18 cellular contexts compared by ENCODE assay signal in the genomic region with DNA sequence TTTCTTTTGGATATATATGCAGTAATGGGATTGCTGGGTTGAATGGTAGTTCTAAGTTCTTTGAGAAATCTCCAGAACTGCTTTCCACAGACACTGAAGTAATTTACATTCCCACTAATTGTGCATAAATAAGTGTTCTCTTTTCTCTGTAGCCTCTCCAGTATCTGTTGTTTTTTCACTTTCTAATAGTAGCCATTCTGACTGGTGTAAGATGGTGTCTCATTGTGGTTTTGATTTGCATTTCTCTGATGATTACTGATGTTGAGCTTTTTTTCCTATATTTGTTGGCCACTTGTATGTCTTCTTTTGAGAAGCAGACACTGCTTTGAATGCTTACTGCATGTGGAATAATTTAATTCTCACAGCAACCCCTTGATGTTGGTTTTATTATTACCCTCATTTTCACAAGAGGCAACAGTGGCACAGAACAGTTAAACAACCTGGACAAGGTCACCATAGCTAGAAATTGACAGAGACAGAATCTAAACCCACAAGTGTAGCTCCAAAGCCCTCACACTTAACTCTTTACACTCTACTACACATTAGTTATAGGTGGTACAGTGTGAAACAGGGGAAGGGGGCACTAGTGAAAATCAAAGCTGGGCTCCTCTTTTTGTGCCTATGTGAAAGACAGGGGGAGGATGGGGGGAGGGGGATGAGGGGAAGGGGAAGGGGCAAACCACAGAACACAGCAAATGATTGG.
A peak's percentile ranks its signal among the peaks of the same experiment; 100 is the strongest.
DNase-seq lines count a peak whose midpoint lies in the region; ATAC-seq, FAIRE-seq and TF ChIP-seq lines count a peak whose summit lies in the region.
"Had no signal": no experiment of that assay in that cellular context is flagged by ENCODE, and none has a peak within 500 bp of the region (broad histone marks: within the 10 kb centered on the region; RNA-seq: fewer than 3 reads in every experiment).

No MANE protein-coding gene starts in this region.

- H3K9me3 ChIP-seq in esophagus muscularis mucosa, result no peaks in the 10 kb centered on the region
- H3K9me3 ChIP-seq in upper lobe of left lung, result no peaks in the 10 kb centered on the region
- H3K9me3 ChIP-seq: upper lobe of right lung had no signal

- H3K27me3 ChIP-seq in esophagus muscularis mucosa (no peaks in the 10 kb centered on the region), upper lobe of left lung (no peaks in the 10 kb centered on the region)
- H3K27me3 ChIP-seq: upper lobe of right lung had no signal

- ATAC-seq in GM19395 (IDR thresholded peaks at IDR 0.05; ENCODE audit: unreplicated experiment) (peak; percentile 96), HG02623 (IDR thresholded peaks at IDR 0.05; ENCODE audit: unreplicated experiment) (peak; percentile 93), HG03159 (IDR thresholded peaks at IDR 0.05; ENCODE audit: unreplicated experiment) (peak; percentile 82), upper lobe of left lung (ENCODE audit: low FRiP score in 2 of 2) (no peak)
- ATAC-seq: activated CD8-positive, alpha-beta T cell treated with anti-CD3 and anti-CD28 coated beads for 36 hours; Panc1; upper lobe of right lung had no signal

- no peak overlapping the region for H3K4me3 ChIP-seq in esophagus muscularis mucosa
- H3K4me3 ChIP-seq in upper lobe of left lung, result no peak overlapping the region
- H3K4me3 ChIP-seq: upper lobe of right lung had no signal

- TF ChIP-seq EP300 in esophagus muscularis mucosa (IDR thresholded peaks at IDR 0.05), result no peak
- TF ChIP-seq EP300 in upper lobe of left lung (IDR thresholded peaks at IDR 0.05), result no peak

- no peak for DNase-seq in GM12891 (ENCODE audit: insufficient read length, low spot score)
- no peak for DNase-seq in NK-92 (lab: John Stamatoyannopoulos, UW; ENCODE audit: unreplicated experiment)
- DNase-seq in esophagus muscularis mucosa (ENCODE audit: extremely low spot score), result no peak
- no peak for DNase-seq in GF-D8 (lab: John Stamatoyannopoulos, UW)
- DNase-seq in upper lobe of left lung, result no peak
- DNase-seq: activated CD8-positive, alpha-beta T cell treated with anti-CD3 and anti-CD28 coated beads for 36 hours; activated naive CD4-positive, alpha-beta T cell treated with Interleukin-2 at 50 U/mL for 16 hours; central memory CD4-positive, alpha-beta T cell; NCI-H226; occipital lobe; stimulated activated CD4-positive, alpha-beta T cell treated with anti-CD3 and anti-CD28 coated beads, Interleukin-12 subunit alpha, Interleukin-12 subunit beta, amount 100 ng/mL, for 4 hours; upper lobe of right lung had no signal

- H3K36me3 ChIP-seq in esophagus muscularis mucosa, result no peaks in the 10 kb centered on the region
- H3K36me3 ChIP-seq in upper lobe of left lung, result no peaks in the 10 kb centered on the region
- H3K36me3 ChIP-seq: upper lobe of right lung had no signal

- TF ChIP-seq POLR2A in GM12891 (IDR thresholded peaks at IDR 0.05; ENCODE audit: low read depth, low read length) (no peak), esophagus muscularis mucosa (IDR thresholded peaks at IDR 0.05; ENCODE audit: low read depth) (no peak), upper lobe of left lung (IDR thresholded peaks at IDR 0.05) (no peak)

- intact Hi-C loops in esophagus muscularis mucosa (cut with DNase I), result no loop called here

- FAIRE-seq in GM12891 (lab: Jason Lieb, UNC), result peak; percentile 16
- FAIRE-seq: A204.1 had no signal

- no peaks in the 10 kb centered on the region for H3K4me1 ChIP-seq in esophagus muscularis mucosa
- peaks cover 0 to 6% (median 0%) of the 10 kb centered on the region in 4 donors for H3K4me1 ChIP-seq in upper lobe of left lung
- H3K4me1 ChIP-seq: upper lobe of right lung had no signal

- H3K27ac ChIP-seq in esophagus muscularis mucosa (replicated peaks in 1 of 4) (no peak overlapping the region), upper lobe of left lung (peak overlapping the region in 1 of 4 donors; percentile 38)
- H3K27ac ChIP-seq: epithelial cell of prostate, upper lobe of right lung had no signal

- TF ChIP-seq CTCF in esophagus muscularis mucosa (IDR thresholded peaks at IDR 0.05), result no peak
- TF ChIP-seq CTCF in upper lobe of left lung (IDR thresholded peaks at IDR 0.05), result no peak

TF ChIP-seq in GM12891, 5 proteins besides CTCF, POLR2A, EP300 and RAD21:
- no peak for TF ChIP-seq SPI1 (IDR thresholded peaks at IDR 0.05; ENCODE audit: low read depth, low read length)
- no peak for TF ChIP-seq POU2F2 (IDR thresholded peaks at IDR 0.05; ENCODE audit: low read depth, low read length)
- no peak for TF ChIP-seq PAX5 (IDR thresholded peaks at IDR 0.05; ENCODE audit: insufficient read depth, low read length, severe bottlenecking)
- TF ChIP-seq POLR2AphosphoS5 (IDR thresholded peaks at IDR 0.05; ENCODE audit: low read depth, low read length), result no peak
- no peak for TF ChIP-seq TAF1 (IDR thresholded peaks at IDR 0.05; ENCODE audit: low read depth, low read length)
TF ChIP-seq in GM12891: peak in this region for 0.

Comparison
In these comparisons a context has a peak if more than half of its experiments do, and no peak if none do; other contexts are left out.
1. ATAC-seq: peak in GM19395 (single experiment), HG02623 (single experiment) and HG03159 (single experiment); none in upper lobe of left lung (0 of 2).